31 cellular contexts compared by ENCODE assay signal in the genomic region with DNA sequence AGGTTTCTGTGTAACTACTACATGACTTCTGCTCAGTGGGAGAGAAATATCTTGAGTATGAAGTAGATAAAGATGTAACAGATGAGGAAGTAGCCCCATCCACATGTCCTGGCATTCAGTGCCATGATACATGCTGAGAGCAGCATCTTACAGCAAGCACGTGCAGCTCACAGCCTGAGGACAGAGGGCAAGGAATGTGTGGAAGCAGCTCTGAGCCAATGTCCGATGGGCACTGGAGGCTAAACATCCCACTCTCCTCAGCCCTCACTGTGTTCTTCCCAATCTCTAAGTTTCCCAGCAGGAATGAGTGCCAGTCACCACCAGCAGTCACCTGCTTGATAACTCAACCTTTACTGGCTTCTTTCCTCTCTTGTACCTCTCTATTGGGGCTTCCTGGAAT. TPM values are rescaled to one million over a fixed set of nuclear protein-coding genes. Genes with fewer than 3 reads are reported as not detected.
DNase-seq lines count a peak whose midpoint lies in the region; ATAC-seq, FAIRE-seq and TF ChIP-seq lines count a peak whose summit lies in the region.
"Had no signal": no experiment of that assay in that cellular context is flagged by ENCODE, and none has a peak within 500 bp of the region (broad histone marks: within the 10 kb centered on the region; RNA-seq: fewer than 3 reads in every experiment).

No MANE protein-coding gene starts in this region.

- H4K20me1 ChIP-seq in K562 (replicated peaks; ENCODE audit: control insufficient read depth, insufficient read depth, low read length) = no peaks in the 10 kb centered on the region

- peaks cover 60% of the 10 kb centered on the region for H3K36me3 Mint-ChIP-seq in activated T-cell treated with anti-CD3 and anti-CD28 coated beads, Interleukin-2, amount 50 U/mL, for 24 hours (ENCODE audit: low read depth)

- H3K36me3 ChIP-seq in K562 (ENCODE audit: control insufficient read depth, insufficient read depth, low read length) (peaks cover 50% of the 10 kb centered on the region), left ventricle myocardium inferior (peaks cover 32% of the 10 kb centered on the region), tibial artery (peaks cover 0 to 25% (median 7%) of the 10 kb centered on the region in 3 donors)

- no peak for FAIRE-seq in K562 (lab: Jason Lieb, UNC)
- FAIRE-seq: endothelial cell of umbilical vein, GM12878, H1 had no signal

- no peak overlapping the region for H3K9ac ChIP-seq in K562 (ENCODE audit: insufficient read depth in 1 of 2, low read depth in 2 of 2, low read length in 2 of 2)
- H3K9ac ChIP-seq: parathyroid adenoma had no signal

- no peak overlapping the region for H3K4me3 Mint-ChIP-seq in activated T-cell treated with anti-CD3 and anti-CD28 coated beads, Interleukin-2, amount 50 U/mL, for 24 hours
- H3K4me3 Mint-ChIP-seq: activated naive CD4-positive, alpha-beta T cell treated with anti-CD3 and anti-CD28 coated beads, Interleukin-2, amount 50 U/mL, for 24 hours; dendritic cell treated with granulocyte-macrophage colony-stimulating factor and Interleukin-4, amounts not matched to agents 40 ng/mL and 50 ng/mL, for 4 days; stimulated activated naive B cell treated with anti-CD40 and anti-IgM and Interleukin-4, amounts not matched to agents 10 μg/mL and 1 μg/mL and 100 μg/mL, for 72 hours had no signal

- in situ Hi-C loops in K562 (cut with MboI) = no loop called here

- H2AFZ ChIP-seq in K562 (ENCODE audit: low read depth, low read length) = no peak overlapping the region
- H2AFZ ChIP-seq: parathyroid adenoma had no signal

- WGBS in K562 (ENCODE audit: insufficient coverage, low coverage, missing lambda C conversion rate) = 90% methylated on average over 2 of the region's 2 CpGs

- H3K4me3 ChIP-seq in K562 = no peak overlapping the region
- H3K4me3 ChIP-seq in left ventricle myocardium inferior = no peak overlapping the region
- no peak overlapping the region for H3K4me3 ChIP-seq in tibial artery
- H3K4me3 ChIP-seq: GM12878, sigmoid colon had no signal

- H3K9me3 ChIP-seq in K562 (replicated peaks; ENCODE audit: control insufficient read depth, insufficient read depth, low read depth, low read length) = no peaks in the 10 kb centered on the region
- no peaks in the 10 kb centered on the region for H3K9me3 ChIP-seq in left ventricle myocardium inferior (replicated peaks)
- no peaks in the 10 kb centered on the region for H3K9me3 ChIP-seq in tibial artery
- H3K9me3 ChIP-seq: sigmoid colon had no signal

- POLR2A ChIA-PET in K562 (lab: Yijun Ruan, JAX) = no interaction called here
- POLR2A ChIA-PET in GM10248 (lab: Yijun Ruan, JAX) = no interaction called here

- TF ChIP-seq POLR2A in K562 (conservative IDR thresholded peaks at IDR 0.05) = no peak

- TF ChIP-seq RAD21 in K562 (CRISPR knock-in tag; conservative IDR thresholded peaks at IDR 0.05 in 1 of 2, IDR thresholded peaks at IDR 0.05 in 1 of 2) = no peak

- no peaks in the 10 kb centered on the region for H3K79me2 ChIP-seq in K562 (ENCODE audit: control insufficient read depth, insufficient read depth, low read length)

- H3K27me3 ChIP-seq in K562 (ENCODE audit: control insufficient read depth in 2 of 2, insufficient read depth in 2 of 2, low read length in 2 of 2) (no peaks in the 10 kb centered on the region), left ventricle myocardium inferior (ENCODE audit: low read depth) (no peaks in the 10 kb centered on the region), tibial artery (no peaks in the 10 kb centered on the region)
- H3K27me3 ChIP-seq: sigmoid colon had no signal

- TF ChIP-seq CTCF in K562 (IDR thresholded peaks at IDR 0.05 in 2 of 3, conservative IDR thresholded peaks at IDR 0.05 in 1 of 3; ENCODE audit: insufficient read depth in 2 of 3, low read depth in 1 of 3, low read length in 3 of 3) (no peak), left ventricle myocardium inferior (IDR thresholded peaks at IDR 0.05; ENCODE audit: borderline replicate concordance) (no peak), tibial artery (IDR thresholded peaks at IDR 0.05) (no peak), GM10248 (IDR thresholded peaks at IDR 0.05; ENCODE audit: control extremely low read depth, extremely low read depth, low read depth, missing control alignments) (no peak)

- peaks cover 7% of the 10 kb centered on the region for H3K4me1 Mint-ChIP-seq in activated T-cell treated with anti-CD3 and anti-CD28 coated beads, Interleukin-2, amount 50 U/mL, for 24 hours (ENCODE audit: low read depth)
- H3K4me1 Mint-ChIP-seq: activated naive CD4-positive, alpha-beta T cell treated with anti-CD3 and anti-CD28 coated beads, Interleukin-2, amount 50 U/mL, for 24 hours; CD14-positive monocyte; stimulated activated naive B cell treated with anti-CD40 and anti-IgM and Interleukin-4, amounts not matched to agents 10 μg/mL and 1 μg/mL and 100 μg/mL, for 72 hours had no signal

- peak overlapping the region; percentile 6 for H3K27ac Mint-ChIP-seq in activated T-cell treated with anti-CD3 and anti-CD28 coated beads, Interleukin-2, amount 50 U/mL, for 24 hours
- H3K27ac Mint-ChIP-seq: activated naive CD4-positive, alpha-beta T cell treated with anti-CD3 and anti-CD28 coated beads, Interleukin-2, amount 50 U/mL, for 24 hours; CD14-positive monocyte; dendritic cell treated with granulocyte-macrophage colony-stimulating factor and Interleukin-4, amounts not matched to agents 40 ng/mL and 50 ng/mL, for 4 days; stimulated activated naive B cell treated with anti-CD40 and anti-IgM and Interleukin-4, amounts not matched to agents 10 μg/mL and 1 μg/mL and 100 μg/mL, for 72 hours had no signal

- TSS peak; percentile 16 for BruUV-seq in K562 (replicated peaks; lab: Mats Ljungman, UMichigan)

- intact Hi-C loops in K562 (cut with micrococcal nuclease) (no loop called here), left ventricle myocardium inferior (cut with micrococcal nuclease) (no loop called here), tibial artery (cut with DNase I; ENCODE audit: low total_unique reads) (no loop called here)

- ATAC-seq in K562 (no peak), HG03159 (IDR thresholded peaks at IDR 0.05; ENCODE audit: unreplicated experiment) (no peak), HG02884 (IDR thresholded peaks at IDR 0.05; ENCODE audit: unreplicated experiment) (no peak)
- ATAC-seq: GM12878; stimulated activated naive B cell treated with anti-CD40 and anti-IgM and Interleukin-4, amounts not matched to agents 10 μg/mL and 1 μg/mL and 100 μg/mL, for 72 hours had no signal

- DNase-seq in activated T-cell treated with anti-CD3 and anti-CD28 coated beads, Interleukin-2, amount 50 U/mL, for 24 hours = no peak
- DNase-seq in activated T-cell treated with anti-CD3 and anti-CD28 coated beads, Interleukin-2, amount 50 U/mL, for 48 hours = no peak
- DNase-seq in K562 (ENCODE audit: extremely low read depth in 1 of 4, low spot score in 3 of 4) (no peak), left ventricle myocardium inferior (no peak), tibial artery (no peak), GM10248 (ENCODE audit: extremely low spot score) (no peak)
- DNase-seq: activated CD4-positive, alpha-beta T cell treated with anti-CD3 and anti-CD28 coated beads, Interleukin-2, amount 50 U/mL, for 4 hours; activated CD4-positive, CD25-positive, alpha-beta regulatory T cell; anterior cingulate cortex; central memory CD4-positive, alpha-beta T cell; KBM-7; MM.1S; NCI-H2029 treated with DMSO at 0.1 percent for 48 hours; NCI-H2227 treated with DMSO at 0.1 percent for 48 hours; NCI-H526 treated with DMSO at 0.1 percent for 48 hours; SIG-M5; sigmoid colon; stimulated activated CD4-positive, alpha-beta T cell treated with anti-CD3 and anti-CD28 coated beads, Interleukin-4, amount 100 ng/mL, for 4 hours; stimulated activated naive B cell treated with anti-CD40 and anti-IgM and Interleukin-4, amounts not matched to agents 10 μg/mL and 1 μg/mL and 100 μg/mL, for 72 hours; SW 1271; T-helper 9 cell had no signal

- H3K4me1 ChIP-seq in K562 (replicated peaks in 1 of 2; ENCODE audit: control insufficient read depth in 2 of 2, insufficient read depth in 2 of 2, low read length in 2 of 2) (no peaks in the 10 kb centered on the region), left ventricle myocardium inferior (peaks cover 49% of the 10 kb centered on the region), tibial artery (peaks cover 0 to 73% (median 26%) of the 10 kb centered on the region in 4 donors)
- H3K4me1 ChIP-seq: parathyroid adenoma had no signal

- no peaks in the 10 kb centered on the region for H3K9me1 ChIP-seq in K562 (ENCODE audit: control insufficient read depth, insufficient read depth, low read length)

- TF ChIP-seq EP300 in K562 (IDR thresholded peaks at IDR 0.05; ENCODE audit: low read length) = no peak

- no peak overlapping the region for H3K4me2 ChIP-seq in K562 (ENCODE audit: insufficient read depth, low read length)

- no peak overlapping the region for H3K27ac ChIP-seq in K562 (ENCODE audit: extremely low read depth, low read depth, low read length)
- H3K27ac ChIP-seq in left ventricle myocardium inferior (replicated peaks) = peak overlapping the region; percentile 38
- H3K27ac ChIP-seq in tibial artery = peak overlapping the region; percentile 30 to 40
- H3K27ac ChIP-seq: 22Rv1, parathyroid adenoma, sigmoid colon had no signal

- H3K9me3 Mint-ChIP-seq in activated T-cell treated with anti-CD3 and anti-CD28 coated beads, Interleukin-2, amount 50 U/mL, for 24 hours = no peaks in the 10 kb centered on the region
- H3K9me3 Mint-ChIP-seq: activated naive CD4-positive, alpha-beta T cell treated with anti-CD3 and anti-CD28 coated beads, Interleukin-2, amount 50 U/mL, for 24 hours; dendritic cell treated with granulocyte-macrophage colony-stimulating factor and Interleukin-4, amounts not matched to agents 40 ng/mL and 50 ng/mL, for 4 days; stimulated activated naive B cell treated with anti-CD40 and anti-IgM and Interleukin-4, amounts not matched to agents 10 μg/mL and 1 μg/mL and 100 μg/mL, for 72 hours had no signal

- H3K27me3 Mint-ChIP-seq in activated T-cell treated with anti-CD3 and anti-CD28 coated beads, Interleukin-2, amount 50 U/mL, for 24 hours = no peaks in the 10 kb centered on the region
- H3K27me3 Mint-ChIP-seq: activated naive CD4-positive, alpha-beta T cell treated with anti-CD3 and anti-CD28 coated beads, Interleukin-2, amount 50 U/mL, for 24 hours had no signal

- CTCF ChIA-PET in K562 (lab: Yijun Ruan, JAX; ENCODE audit: low intra/inter-chr PET ratio) (no interaction called here), GM10248 (lab: Yijun Ruan, JAX) (interaction anchor here (1.2 to 5.9 kb wide), 5 partner anchors 9 to 194 kb away, joined by 3 to 32 read pairs (median 10); no protein-coding TSS in a partner anchor)

RNA-seq across cellular contexts. Expression of a gene that starts 40.4 kb away (rescaled TPM):
- 50.7 and 123 TPM in 2 replicates for total RNA-seq in K562 (2011; cell fraction: chromatin; rRNA removed; ENCODE audit: low replicate concordance)
- 30.4 and 36.8 TPM in 2 replicates for total RNA-seq in K562 (2011; cell fraction: nucleolus; rRNA removed)
- total RNA-seq in K562 (2011; cell fraction: nucleoplasm; rRNA removed) = 80.4 and 108 TPM in 2 replicates
- total RNA-seq in K562 (2014; rRNA removed) (40.0 and 43.7 TPM in 2 replicates), K562 (2014; rRNA removed; fragmentation: Illumina TruSeq; extraction: Trizol) (70.4 and 73.6 TPM in 2 replicates), K562 (2015; rRNA removed; fragmentation: Illumina TruSeq; extraction: Trizol) (76.7 and 77.1 TPM in 2 replicates), K562 (2021) (30.3 and 31.5 TPM in 2 replicates), left ventricle myocardium inferior (24.9 TPM)
- polyA plus RNA-seq in K562 (2011; rRNA removed) (29.2 and 44.3 TPM in 2 replicates), K562 (2014; fragmentation: Illumina TruSeq; extraction: Trizol) (61.1 and 78.4 TPM in 2 replicates), K562 (2014; fragmentation: Nextera tagmentation; extraction: Ambion mirVana) (10 to 100 TPM; 33.4 to 61.7 TPM), K562 (2014; rRNA removed) (57.5 and 65.0 TPM in 2 replicates)
- polyA plus RNA-seq in K562 (2011; cell fraction: cytosol; rRNA removed) = 6.2 and 13.8 TPM in 2 replicates
- 10.1 and 10.6 TPM in 2 replicates for polyA plus RNA-seq in K562 (2011; cell fraction: nucleus; rRNA removed)
- polyA plus RNA-seq in K562 (2012) = 33.8 and 53.4 TPM in 2 replicates
- polyA minus RNA-seq in K562 (2011; rRNA and poly(A)+ RNA removed) = 40.5 and 47.0 TPM in 2 replicates
- 7.4 and 16.0 TPM in 2 replicates for polyA minus RNA-seq in K562 (2011; cell fraction: cytosol; rRNA and poly(A)+ RNA removed)
- 16.4 and 24.8 TPM in 2 replicates for polyA minus RNA-seq in K562 (2011; cell fraction: nucleus; rRNA and poly(A)+ RNA removed)
